ENCODE assay signal across 2 cellular contexts in genomic region chr14:80215756-80216581, GRCh38.
A peak's percentile ranks its signal among the peaks of the same experiment; 100 is the strongest.
TF ChIP-seq lines count a peak whose summit lies in the region.

No MANE protein-coding gene starts in this region.

TF ChIP-seq in SK-N-SH, 30 proteins besides CTCF, POLR2A, EP300 and RAD21 (continued from another document):
- TF ChIP-seq, protein P1, sequence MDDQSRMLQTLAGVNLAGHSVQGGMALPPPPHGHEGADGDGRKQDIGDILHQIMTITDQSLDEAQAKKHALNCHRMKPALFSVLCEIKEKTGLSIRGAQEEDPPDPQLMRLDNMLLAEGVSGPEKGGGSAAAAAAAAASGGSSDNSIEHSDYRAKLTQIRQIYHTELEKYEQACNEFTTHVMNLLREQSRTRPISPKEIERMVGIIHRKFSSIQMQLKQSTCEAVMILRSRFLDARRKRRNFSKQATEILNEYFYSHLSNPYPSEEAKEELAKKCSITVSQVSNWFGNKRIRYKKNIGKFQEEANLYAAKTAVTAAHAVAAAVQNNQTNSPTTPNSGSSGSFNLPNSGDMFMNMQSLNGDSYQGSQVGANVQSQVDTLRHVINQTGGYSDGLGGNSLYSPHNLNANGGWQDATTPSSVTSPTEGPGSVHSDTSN (IDR thresholded peaks at IDR 0.05) = peak; percentile 78
TF ChIP-seq in SK-N-SH: peak in this region for 5.

TF ChIP-seq in SK-N-SH treated with all-trans-retinoic acid at 6 μM for 48 hours, 23 proteins besides CTCF, POLR2A, EP300 and RAD21 (continued from another document):
- TF ChIP-seq TSHZ2 (CRISPR knock-in tag; IDR thresholded peaks at IDR 0.05) (no peak), CSDC2 (CRISPR knock-in tag; IDR thresholded peaks at IDR 0.05) (no peak), ESRRG (CRISPR knock-in tag; IDR thresholded peaks at IDR 0.05) (no peak), OSR1 (CRISPR knock-in tag; IDR thresholded peaks at IDR 0.05) (no peak), ZNF565 (CRISPR knock-in tag; conservative IDR thresholded peaks at IDR 0.05; ENCODE audit: low read depth) (no peak), ZFP3 (CRISPR knock-in tag; IDR thresholded peaks at IDR 0.05) (no peak), RARB (CRISPR knock-in tag; IDR thresholded peaks at IDR 0.05) (no peak), ZNF70 (CRISPR knock-in tag; IDR thresholded peaks at IDR 0.05) (no peak), TOX (CRISPR knock-in tag; IDR thresholded peaks at IDR 0.05; ENCODE audit: borderline replicate concordance) (no peak)
- TF ChIP-seq, protein P2, sequence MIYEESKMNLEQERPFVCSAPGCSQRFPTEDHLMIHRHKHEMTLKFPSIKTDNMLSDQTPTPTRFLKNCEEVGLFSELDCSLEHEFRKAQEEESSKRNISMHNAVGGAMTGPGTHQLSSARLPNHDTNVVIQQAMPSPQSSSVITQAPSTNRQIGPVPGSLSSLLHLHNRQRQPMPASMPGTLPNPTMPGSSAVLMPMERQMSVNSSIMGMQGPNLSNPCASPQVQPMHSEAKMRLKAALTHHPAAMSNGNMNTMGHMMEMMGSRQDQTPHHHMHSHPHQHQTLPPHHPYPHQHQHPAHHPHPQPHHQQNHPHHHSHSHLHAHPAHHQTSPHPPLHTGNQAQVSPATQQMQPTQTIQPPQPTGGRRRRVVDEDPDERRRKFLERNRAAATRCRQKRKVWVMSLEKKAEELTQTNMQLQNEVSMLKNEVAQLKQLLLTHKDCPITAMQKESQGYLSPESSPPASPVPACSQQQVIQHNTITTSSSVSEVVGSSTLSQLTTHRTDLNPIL (CRISPR knock-in tag; IDR thresholded peaks at IDR 0.05; ENCODE audit: low read depth) = no peak
